ENCODE assay signal across 9 cellular contexts in genomic region chr1:152347116-152347728, GRCh38. TPM values are rescaled to one million over a fixed set of nuclear protein-coding genes. Genes with fewer than 3 reads are reported as not detected.
DNase-seq lines count a peak whose midpoint lies in the region; ATAC-seq, FAIRE-seq and TF ChIP-seq lines count a peak whose summit lies in the region.
"Had no signal": no experiment of that assay in that cellular context is flagged by ENCODE, and none has a peak within 500 bp of the region (broad histone marks: within the 10 kb centered on the region; RNA-seq: fewer than 3 reads in every experiment).

No MANE protein-coding gene starts in this region.

- no peak overlapping the region for H3K4me2 ChIP-seq in IMR-90 (ENCODE audit: low read depth, low read length)
- H3K4me2 ChIP-seq in GM12878 (ENCODE audit: control insufficient read depth, insufficient read depth), result no peak overlapping the region

- no peaks in the 10 kb centered on the region for H3K79me1 ChIP-seq in IMR-90 (ENCODE audit: low read depth in 1 of 2, low read length in 2 of 2)

- no peak overlapping the region for H2BK15ac ChIP-seq in IMR-90 (ENCODE audit: low read depth, low read length)

- H3K9ac ChIP-seq in IMR-90 (ENCODE audit: low read depth, low read length) (no peak overlapping the region), GM12878 (ENCODE audit: control insufficient read depth, insufficient read depth, low read length) (no peak overlapping the region)

- H3K4me1 ChIP-seq in IMR-90 (ENCODE audit: control insufficient read depth, insufficient read depth, low read length) (no peaks in the 10 kb centered on the region), SJCRH30 (no peaks in the 10 kb centered on the region), GM12878 (ENCODE audit: control insufficient read depth, insufficient read depth, low read length) (no peaks in the 10 kb centered on the region)

- CTCF ChIA-PET in IMR-90 (lab: Yijun Ruan, JAX) (interaction anchor here (0.6 to 1.1 kb wide), 7 partner anchors 12 to 111 kb away, joined by 3 to 7 read pairs (median 4); partner anchors contain the start of gene FLG2), GM12878 (lab: Yijun Ruan, JAX) (interaction anchor here (0.5 to 2.7 kb wide), 23 partner anchors 9 to 432 kb away, joined by 3 to 66 read pairs (median 5); partner anchors contain the start of gene FLG2)

- TF ChIP-seq CTCF in IMR-90 (conservative IDR thresholded peaks at IDR 0.05; ENCODE audit: low read depth, low read length) (peak; percentile 62), GM12878 (IDR thresholded peaks at IDR 0.05 in 2 of 3, conservative IDR thresholded peaks at IDR 0.05 in 1 of 3; ENCODE audit: control insufficient read depth in 2 of 3, extremely low read depth in 1 of 3, insufficient read depth in 1 of 3, low read depth in 3 of 3, low read length in 3 of 3) (peak; percentile 79 to 93 (median 85))

- no peaks in the 10 kb centered on the region for H3K9me1 ChIP-seq in IMR-90 (ENCODE audit: insufficient read depth, low read length)

- H4K20me1 ChIP-seq in IMR-90 (ENCODE audit: insufficient read depth, low read length) (no peaks in the 10 kb centered on the region; the same call in 1 of the 2 replicates), GM12878 (ENCODE audit: control insufficient read depth, insufficient read depth) (no peaks in the 10 kb centered on the region)

- no peak overlapping the region for H3K56ac ChIP-seq in IMR-90 (ENCODE audit: extremely low read depth, insufficient read depth, low read length)

- H2BK120ac ChIP-seq in IMR-90 (ENCODE audit: low read depth, low read length), result no peak overlapping the region

- peak; percentile 90 for FAIRE-seq in GM12878 (lab: Jason Lieb, UNC)

- no peak for TF ChIP-seq POLR2A in IMR-90 (IDR thresholded peaks at IDR 0.05; ENCODE audit: low read depth, low read length)
- no peak for TF ChIP-seq POLR2A in GM12878 (IDR thresholded peaks at IDR 0.05; ENCODE audit: low read depth, low read length)

- no CpG with 5 or more reads among the region's 8 CpGs for WGBS in IMR-90 (ENCODE audit: extremely low coverage in 2 of 2, insufficient read length in 1 of 2), 2 experiments
- 0% methylated on average over 8 of the region's 8 CpGs for WGBS in GM12878 (ENCODE audit: insufficient coverage, insufficient replicate concordance, low lambda C conversion rate, missing lambda C conversion rate)

- H2AK5ac ChIP-seq in IMR-90 (ENCODE audit: low read depth, low read length), result no peak overlapping the region

- no peak overlapping the region for H2BK20ac ChIP-seq in IMR-90 (ENCODE audit: low read depth, low read length)

- BruUV-seq in IMR-90 (replicated peaks; lab: Mats Ljungman, UMichigan), result no TSS peak
- no TSS peak for BruUV-seq in GM12878 (replicated peaks; lab: Mats Ljungman, UMichigan)

- H3K9me3 ChIP-seq in IMR-90 (ENCODE audit: control insufficient read depth, insufficient read depth, low read length) (0 out of 2 replicates have a peak, but pooled peaks cover 2% of the 10 kb centered on the region), SJCRH30 (replicated peaks) (no peaks in the 10 kb centered on the region), GM12878 (replicated peaks; ENCODE audit: control insufficient read depth, insufficient read depth, low read length) (no peaks in the 10 kb centered on the region)

- no peaks in the 10 kb centered on the region for H3K27me3 ChIP-seq in IMR-90 (ENCODE audit: control insufficient read depth, insufficient read depth, low read length)
- no peaks in the 10 kb centered on the region for H3K27me3 ChIP-seq in SJCRH30
- no peaks in the 10 kb centered on the region for H3K27me3 ChIP-seq in GM12878 (replicated peaks in 1 of 2; ENCODE audit: control insufficient read depth in 2 of 2, insufficient read depth in 2 of 2, low read length in 1 of 2)

- RAD21 ChIA-PET in GM12878 (lab: Charles Lee; ENCODE audit: unreplicated experiment), result interaction anchor here (1.0 to 2.6 kb wide), 3 partner anchors 112 to 380 kb away, joined by 3 to 21 read pairs (median 3); no protein-coding TSS in a partner anchor

- ATAC-seq in IMR-90 (ENCODE audit: low read depth), result peak; percentile 75; the same call in 1 of the 2 replicates
- ATAC-seq in GM12878, result peak; percentile 84
- peak; percentile 94 for ATAC-seq in left lobe of liver
- no peak for ATAC-seq in GM19351 (IDR thresholded peaks at IDR 0.05; ENCODE audit: unreplicated experiment)

- no peaks in the 10 kb centered on the region for H3K36me3 ChIP-seq in IMR-90 (ENCODE audit: control insufficient read depth, insufficient read depth, low read length)
- H3K36me3 ChIP-seq in SJCRH30, result no peaks in the 10 kb centered on the region
- H3K36me3 ChIP-seq in GM12878 (ENCODE audit: control insufficient read depth in 2 of 2, insufficient read depth in 2 of 2, low read length in 1 of 2), result no peaks in the 10 kb centered on the region

- SMC1A ChIA-PET in GM12878 (lab: Charles Lee; ENCODE audit: uncharacterized antibody, unreplicated experiment), result interaction anchor here (0.9 to 2.3 kb wide), 5 partner anchors 89 to 126 kb away, joined by 3 to 25 read pairs (median 6); no protein-coding TSS in a partner anchor

- no peak overlapping the region for H3K23ac ChIP-seq in IMR-90 (ENCODE audit: low read depth, low read length)

- TF ChIP-seq RAD21 in IMR-90 (IDR thresholded peaks at IDR 0.05; ENCODE audit: low read length) (peak; percentile 31), GM12878 (IDR thresholded peaks at IDR 0.05; ENCODE audit: insufficient read depth, low read depth, low read length) (peak; percentile 49)

- TF ChIP-seq EP300 in GM12878 (IDR thresholded peaks at IDR 0.05; ENCODE audit: borderline replicate concordance in 1 of 2, control insufficient read depth in 1 of 2, low read depth in 2 of 2, low read length in 2 of 2), result no peak

- H3K27ac ChIP-seq in IMR-90 (ENCODE audit: insufficient read depth, low read length) (no peak overlapping the region), SJCRH30 (no peak overlapping the region), GM12878 (ENCODE audit: control insufficient read depth, insufficient read depth) (no peak overlapping the region)

- H3K79me2 ChIP-seq in GM12878 (ENCODE audit: control insufficient read depth, insufficient read depth, low read length), result no peaks in the 10 kb centered on the region

- intact Hi-C loops in IMR-90 (cut with micrococcal nuclease), result loop anchor here (1.0 to 5.0 kb wide), 3 partner anchors 110 to 295 kb away; no protein-coding TSS in a partner anchor
- intact Hi-C loops in GM12878 (cut with micrococcal nuclease; ENCODE audit: unreplicated experiment), result loop anchor here (1.0 to 10.0 kb wide), 3 partner anchors 111 to 292 kb away; no protein-coding TSS in a partner anchor

- dilution Hi-C loops in IMR-90 (cut with HindIII; ENCODE audit: low sequenced_read_pairs, unreplicated experiment), result no loop called here

- no peak overlapping the region for H3K18ac ChIP-seq in IMR-90 (ENCODE audit: low read depth, low read length)

- no peak overlapping the region for H2AFZ ChIP-seq in IMR-90 (replicated peaks; ENCODE audit: low read length, poor library complexity)
- no peak overlapping the region for H2AFZ ChIP-seq in GM12878 (ENCODE audit: control insufficient read depth, low read depth, low read length)

- no peak overlapping the region for H3K14ac ChIP-seq in IMR-90 (replicated peaks; ENCODE audit: low read depth, low read length)

- no peak overlapping the region for H2BK5ac ChIP-seq in IMR-90 (ENCODE audit: low read depth, low read length, poor library complexity, severe bottlenecking)

- H4K5ac ChIP-seq in IMR-90 (ENCODE audit: low read depth, low read length), result no peak overlapping the region

- DNase-seq in activated gamma-delta T cell treated with Interleukin-2 at 50 U/mL for 16 hours (peak; percentile 41), activated gamma-delta T cell (lab: John Stamatoyannopoulos, UW) (no peak), IMR-90 (peak; percentile 52), SJCRH30 (peak; percentile 28 to 78), GM12878 (ENCODE audit: low read depth, low spot score) (peak; percentile 9), left lobe of liver (ENCODE audit: low spot score) (no peak)
- DNase-seq in stimulated activated CD8-positive, alpha-beta memory T cell treated with anti-CD3 and anti-CD28 coated beads, Interleukin-4, amount 100 ng/mL, for 48 hours, result peak; percentile 50

- H2AK9ac ChIP-seq in IMR-90 (replicated peaks; ENCODE audit: low read depth, low read length, poor library complexity), result no peak overlapping the region

- in situ Hi-C loops in IMR-90 (cut with MboI; ENCODE audit: low sequenced_read_pairs) (no loop called here), GM12878 (cut with MboI) (no loop called here)

- H4K8ac ChIP-seq in IMR-90 (ENCODE audit: low read depth in 2 of 2, low read length in 2 of 2), result no peak overlapping the region

- no peak overlapping the region for H4K91ac ChIP-seq in IMR-90 (ENCODE audit: insufficient read depth, low read depth, low read length)

- H3K4ac ChIP-seq in IMR-90 (ENCODE audit: low read depth, low read length), result no peak overlapping the region

- POLR2A ChIA-PET in IMR-90 (lab: Charles Lee; ENCODE audit: unreplicated experiment) (no interaction called here), GM12878 (lab: Charles Lee) (no interaction called here)

- H3K4me3 ChIP-seq in IMR-90 (ENCODE audit: insufficient read depth, low read depth, low read length), result no peak overlapping the region
- H3K4me3 ChIP-seq in SJCRH30, result no peak overlapping the region
- no peak overlapping the region for H3K4me3 ChIP-seq in GM12878

RNA-seq across cellular contexts. Expression of gene FLG2, which starts 12.6 kb away (rescaled TPM):
- total RNA-seq in IMR-90 (2012; rRNA removed) (not detected in 2 replicates), GM12878 (2014; rRNA removed) (not detected in 2 replicates), GM12878 (2014; rRNA removed; fragmentation: Illumina TruSeq; extraction: Trizol) (not detected in 2 replicates), GM12878 (2021) (not detected in 2 replicates), left lobe of liver (not detected)
- polyA plus RNA-seq in IMR-90 (2012; rRNA removed) (0.02 TPM in 1 of 2 replicates, not detected in the other), GM12878 (2011; rRNA removed) (not detected in 2 replicates), GM12878 (2014; fragmentation: Illumina TruSeq; extraction: Trizol) (not detected in 2 replicates), GM12878 (2014; fragmentation: Nextera tagmentation; extraction: Ambion mirVana) (not detected), GM12878 (2014; rRNA removed) (not detected in 2 replicates), GM12878 (2016; fragmentation: Nextera tagmentation; extraction: Ambion mirVana) (not detected)
- polyA plus RNA-seq in IMR-90 (2012; cell fraction: cytosol; rRNA removed), result not detected in 2 replicates
- not detected in 2 replicates for polyA plus RNA-seq in IMR-90 (2012; cell fraction: nucleus; rRNA removed; ENCODE audit: low replicate concordance)
- not detected in 2 replicates for total RNA-seq in SJCRH30 (2014; rRNA removed; shearing (Covaris generic))
- total RNA-seq in GM12878 (2013; cell fraction: nucleolus; rRNA removed), result not detected in 2 replicates
- polyA plus RNA-seq in GM12878 (2011; ENCODE audit: low read depth), result not detected
- polyA plus RNA-seq in GM12878 (2011; cell fraction: cytosol; rRNA removed), result not detected in 2 replicates
- polyA plus RNA-seq in GM12878 (2011; cell fraction: nucleus; rRNA removed), result not detected in 2 replicates
- polyA plus RNA-seq in GM12878 (2012), result not detected in 2 replicates
- polyA minus RNA-seq in GM12878 (2011; rRNA and poly(A)+ RNA removed), result not detected in 2 replicates
- polyA minus RNA-seq in GM12878 (2011; cell fraction: cytosol; rRNA and poly(A)+ RNA removed), result not detected in 2 replicates
- not detected in 2 replicates for polyA minus RNA-seq in GM12878 (2011; cell fraction: nucleus; rRNA and poly(A)+ RNA removed)
- total RNA-seq: mononuclear cell had no signal

RNA-seq across cellular contexts. Expression of gene FLG, which starts 22.2 kb away (rescaled TPM):
- not detected in 2 replicates for total RNA-seq in IMR-90 (2012; rRNA removed)
- under 0.01 TPM in 1 of 2 replicates, not detected in the other for polyA plus RNA-seq in IMR-90 (2012; rRNA removed)
- polyA plus RNA-seq in IMR-90 (2012; cell fraction: cytosol; rRNA removed), result not detected in 2 replicates
- not detected in 2 replicates for polyA plus RNA-seq in IMR-90 (2012; cell fraction: nucleus; rRNA removed; ENCODE audit: low replicate concordance)
- total RNA-seq in SJCRH30 (2014; rRNA removed; shearing (Covaris generic)), result 0.03 and 0.04 TPM in 2 replicates
- not detected in 2 replicates for total RNA-seq in GM12878 (2013; cell fraction: nucleolus; rRNA removed)
- not detected in 2 replicates for total RNA-seq in GM12878 (2014; rRNA removed)
- total RNA-seq in GM12878 (2014; rRNA removed; fragmentation: Illumina TruSeq; extraction: Trizol), result not detected in 2 replicates
- total RNA-seq in GM12878 (2021), result not detected in 2 replicates
- not detected for polyA plus RNA-seq in GM12878 (2011; ENCODE audit: low read depth)
- not detected in 2 replicates for polyA plus RNA-seq in GM12878 (2011; rRNA removed)
- not detected in 2 replicates for polyA plus RNA-seq in GM12878 (2011; cell fraction: cytosol; rRNA removed)
- polyA plus RNA-seq in GM12878 (2011; cell fraction: nucleus; rRNA removed), result not detected in 2 replicates
- not detected in 2 replicates for polyA plus RNA-seq in GM12878 (2012)
- polyA plus RNA-seq in GM12878 (2014; fragmentation: Illumina TruSeq; extraction: Trizol), result not detected in 2 replicates
- polyA plus RNA-seq in GM12878 (2014; fragmentation: Nextera tagmentation; extraction: Ambion mirVana), result not detected
- polyA plus RNA-seq in GM12878 (2014; rRNA removed), result not detected in 2 replicates
- not detected for polyA plus RNA-seq in GM12878 (2016; fragmentation: Nextera tagmentation; extraction: Ambion mirVana)
- under 0.01 TPM in 1 of 2 replicates, not detected in the other for polyA minus RNA-seq in GM12878 (2011; rRNA and poly(A)+ RNA removed)
- not detected in 2 replicates for polyA minus RNA-seq in GM12878 (2011; cell fraction: cytosol; rRNA and poly(A)+ RNA removed)
- polyA minus RNA-seq in GM12878 (2011; cell fraction: nucleus; rRNA and poly(A)+ RNA removed), result not detected in 2 replicates
- total RNA-seq in left lobe of liver, result not detected
- total RNA-seq: mononuclear cell had no signal

Comparison
In these comparisons a context has a peak if more than half of its experiments do, and no peak if none do; other contexts are left out.
1. DNase-seq: peak in activated gamma-delta T cell treated with Interleukin-2 at 50 U/mL for 16 hours (single experiment), IMR-90 (single experiment), SJCRH30 (2 of 2), GM12878 (single experiment) and stimulated activated CD8-positive, alpha-beta memory T cell treated with anti-CD3 and anti-CD28 coated beads, Interleukin-4, amount 100 ng/mL, for 48 hours (single experiment); none in activated gamma-delta T cell (single experiment) and left lobe of liver (single experiment).